In genomic region chr7:44257213-44257612, GRCh38 we compare ENCODE assay signal across 8 cellular contexts. TPM values are rescaled to one million over a fixed set of nuclear protein-coding genes. Genes with fewer than 3 reads are reported as not detected.
DNase-seq lines count a peak whose midpoint lies in the region; ATAC-seq, FAIRE-seq and TF ChIP-seq lines count a peak whose summit lies in the region.

No MANE protein-coding gene starts in this region.

- H4K20me1 ChIP-seq in GM12878 (ENCODE audit: control insufficient read depth, insufficient read depth) = no peaks in the 10 kb centered on the region

- POLR2A ChIA-PET in GM12878 (lab: Charles Lee) = interaction anchor here (1.1 to 1.8 kb wide), 4 partner anchors 16 to 205 kb away, joined by 3 to 9 read pairs (median 5); no protein-coding TSS in a partner anchor

- no peaks in the 10 kb centered on the region for H3K27me3 ChIP-seq in left ventricle myocardium inferior (ENCODE audit: low read depth)
- no peaks in the 10 kb centered on the region for H3K27me3 ChIP-seq in GM12878 (replicated peaks in 1 of 2; ENCODE audit: control insufficient read depth in 2 of 2, insufficient read depth in 2 of 2, low read length in 1 of 2)
- no peaks in the 10 kb centered on the region for H3K27me3 ChIP-seq in muscle layer of duodenum (ENCODE audit: low read depth, low read length)
- no peaks in the 10 kb centered on the region for H3K27me3 ChIP-seq in upper lobe of left lung

- no peak for TF ChIP-seq CTCF in left ventricle myocardium inferior (IDR thresholded peaks at IDR 0.05; ENCODE audit: borderline replicate concordance)
- TF ChIP-seq CTCF in GM12878 (IDR thresholded peaks at IDR 0.05 in 2 of 3, conservative IDR thresholded peaks at IDR 0.05 in 1 of 3; ENCODE audit: control insufficient read depth in 2 of 3, extremely low read depth in 1 of 3, insufficient read depth in 1 of 3, low read depth in 3 of 3, low read length in 3 of 3) = no peak
- TF ChIP-seq CTCF in upper lobe of left lung (IDR thresholded peaks at IDR 0.05) = no peak

- TF ChIP-seq EP300 in GM12878 (IDR thresholded peaks at IDR 0.05; ENCODE audit: borderline replicate concordance in 1 of 2, control insufficient read depth in 1 of 2, low read depth in 2 of 2, low read length in 2 of 2) (no peak), upper lobe of left lung (IDR thresholded peaks at IDR 0.05) (no peak)

- no peak for TF ChIP-seq RAD21 in GM12878 (IDR thresholded peaks at IDR 0.05; ENCODE audit: insufficient read depth, low read depth, low read length)

- in situ Hi-C loops in GM12878 (cut with MboI) = no loop called here

- H3K4me1 ChIP-seq in left ventricle myocardium inferior (peaks cover 70% of the 10 kb centered on the region), GM12878 (ENCODE audit: control insufficient read depth, insufficient read depth, low read length) (peaks cover 28% of the 10 kb centered on the region), muscle layer of duodenum (ENCODE audit: control insufficient read depth in 1 of 2, insufficient read depth in 2 of 2, low read length in 2 of 2) (peaks cover 12 to 28% of the 10 kb centered on the region in 2 donors), upper lobe of left lung (peaks cover 21 to 32% (median 26%) of the 10 kb centered on the region in 4 donors)

- BruUV-seq in GM12878 (replicated peaks; lab: Mats Ljungman, UMichigan) = no TSS peak

- RAD21 ChIA-PET in GM12878 (lab: Charles Lee; ENCODE audit: unreplicated experiment) = interaction anchor here (0.8 to 1.9 kb wide), 6 partner anchors 9 to 237 kb away, joined by 3 to 13 read pairs (median 4); no protein-coding TSS in a partner anchor

- H3K79me2 ChIP-seq in GM12878 (ENCODE audit: control insufficient read depth, insufficient read depth, low read length) = no peaks in the 10 kb centered on the region

- H3K9ac ChIP-seq in GM12878 (ENCODE audit: control insufficient read depth, insufficient read depth, low read length) = peak overlapping the region; percentile 69

- H3K36me3 ChIP-seq in left ventricle myocardium inferior = no peaks in the 10 kb centered on the region
- H3K36me3 ChIP-seq in GM12878 (ENCODE audit: control insufficient read depth in 2 of 2, insufficient read depth in 2 of 2, low read length in 1 of 2) = no peaks in the 10 kb centered on the region
- H3K36me3 ChIP-seq in muscle layer of duodenum (ENCODE audit: control insufficient read depth in 1 of 2, insufficient read depth in 2 of 2, low read length in 2 of 2) = no peaks in the 10 kb centered on the region
- no peaks in the 10 kb centered on the region for H3K36me3 ChIP-seq in upper lobe of left lung

- ATAC-seq in left ventricle myocardium superior (no peak), GM12878 (no peak), upper lobe of left lung (ENCODE audit: low FRiP score in 2 of 2) (no peak)

- H3K27ac ChIP-seq in left ventricle myocardium inferior (replicated peaks) (peak overlapping the region; percentile 92), GM12878 (ENCODE audit: control insufficient read depth, insufficient read depth) (peak overlapping the region; percentile 94), muscle layer of duodenum (ENCODE audit: low read length) (peak overlapping the region; percentile 7), upper lobe of left lung (peak overlapping the region in 3 of 4 donors; percentile 61 to 72 (median 61))

- intact Hi-C loops in left ventricle myocardium inferior (cut with micrococcal nuclease) = no loop called here
- intact Hi-C loops in left ventricle myocardium superior (cut with micrococcal nuclease) = no loop called here
- intact Hi-C loops in GM12878 (cut with micrococcal nuclease; ENCODE audit: unreplicated experiment) = no loop called here

- peak overlapping the region; percentile 87 for H2AFZ ChIP-seq in GM12878 (ENCODE audit: control insufficient read depth, low read depth, low read length)

- 79% methylated on average over 6 of the region's 6 CpGs for WGBS in GM12878 (ENCODE audit: insufficient coverage, insufficient replicate concordance, low lambda C conversion rate, missing lambda C conversion rate)
- WGBS in upper lobe of left lung, 2 donors = 88 to 90% methylated on average over 5 to 6 of the region's 6 CpGs

- no peaks in the 10 kb centered on the region for H3K9me3 ChIP-seq in left ventricle myocardium inferior (replicated peaks)
- H3K9me3 ChIP-seq in GM12878 (replicated peaks; ENCODE audit: control insufficient read depth, insufficient read depth, low read length) = no peaks in the 10 kb centered on the region
- H3K9me3 ChIP-seq in muscle layer of duodenum (ENCODE audit: control insufficient read depth in 1 of 2, low read length in 2 of 2) = no peaks in the 10 kb centered on the region
- H3K9me3 ChIP-seq in upper lobe of left lung = no peaks in the 10 kb centered on the region

- peak overlapping the region; percentile 52 for H3K4me2 ChIP-seq in GM12878 (ENCODE audit: control insufficient read depth, insufficient read depth)

- TF ChIP-seq POLR2A in GM12878 (IDR thresholded peaks at IDR 0.05; ENCODE audit: low read depth, low read length) (no peak), upper lobe of left lung (IDR thresholded peaks at IDR 0.05) (no peak)

- SMC1A ChIA-PET in GM12878 (lab: Charles Lee; ENCODE audit: uncharacterized antibody, unreplicated experiment) = interaction anchor here (1.1 to 1.9 kb wide), 4 partner anchors 16 to 205 kb away, joined by 4 to 12 read pairs (median 6); no protein-coding TSS in a partner anchor

- DNase-seq in left ventricle myocardium inferior (no peak), left ventricle myocardium superior (no peak), GM12878 (ENCODE audit: low read depth, low spot score) (no peak), upper lobe of left lung (peak in 1 of 2 donors; percentile 46), T1000 (lab: John Stamatoyannopoulos, UW) (no peak), OCI-M2 (lab: John Stamatoyannopoulos, UW; ENCODE audit: unreplicated experiment) (no peak), hepatic stellate cell (ENCODE audit: low spot score) (no peak)

- no peak for FAIRE-seq in GM12878 (lab: Jason Lieb, UNC)

- H3K4me3 ChIP-seq in left ventricle myocardium inferior (no peak overlapping the region), GM12878 (no peak overlapping the region), muscle layer of duodenum (ENCODE audit: low read depth in 1 of 2, low read length in 2 of 2) (no peak overlapping the region), upper lobe of left lung (no peak overlapping the region)

- CTCF ChIA-PET in GM12878 (lab: Yijun Ruan, JAX) = interaction anchor here (0.9 to 1.9 kb wide), 6 partner anchors 14 to 218 kb away, joined by 3 to 10 read pairs (median 5); no protein-coding TSS in a partner anchor

TF ChIP-seq in GM12878, 131 proteins besides CTCF, POLR2A, EP300 and RAD21:
- TF ChIP-seq NBN (IDR thresholded peaks at IDR 0.05) = no peak
- TF ChIP-seq E2F4 (IDR thresholded peaks at IDR 0.05; ENCODE audit: low read depth, low read length) = 0 out of 2 replicates have a peak, but pooled peaks have one; percentile 5
TF ChIP-seq in GM12878: peak in this region for 1.

RNA-seq across cellular contexts. Expression of gene YKT6, which starts 56.4 kb away (rescaled TPM):
- total RNA-seq in left ventricle myocardium inferior = 53.3 TPM
- 58.4 TPM for total RNA-seq in left ventricle myocardium superior
- total RNA-seq in GM12878 (2013; cell fraction: nucleolus; rRNA removed) = 18.6 and 19.8 TPM in 2 replicates
- total RNA-seq in GM12878 (2014; rRNA removed) = 72.0 and 78.8 TPM in 2 replicates
- total RNA-seq in GM12878 (2014; rRNA removed; fragmentation: Illumina TruSeq; extraction: Trizol) = 48.0 and 48.2 TPM in 2 replicates
- 70.1 and 74.6 TPM in 2 replicates for total RNA-seq in GM12878 (2021)
- polyA plus RNA-seq in GM12878 (2011; ENCODE audit: low read depth) = 33.2 TPM
- 51.2 and 71.2 TPM in 2 replicates for polyA plus RNA-seq in GM12878 (2011; rRNA removed)
- polyA plus RNA-seq in GM12878 (2011; cell fraction: cytosol; rRNA removed) = 76.8 and 103 TPM in 2 replicates
- 83.1 and 91.6 TPM in 2 replicates for polyA plus RNA-seq in GM12878 (2011; cell fraction: nucleus; rRNA removed)
- polyA plus RNA-seq in GM12878 (2012) = 37.6 and 54.2 TPM in 2 replicates
- polyA plus RNA-seq in GM12878 (2014; fragmentation: Illumina TruSeq; extraction: Trizol) = 65.7 and 69.7 TPM in 2 replicates
- polyA plus RNA-seq in GM12878 (2014; fragmentation: Nextera tagmentation; extraction: Ambion mirVana) = 1 to 10 TPM; 1.7 to 3.9 TPM
- polyA plus RNA-seq in GM12878 (2014; rRNA removed) = 95.2 and 103 TPM in 2 replicates
- polyA plus RNA-seq in GM12878 (2016; fragmentation: Nextera tagmentation; extraction: Ambion mirVana) = 10 to 100 TPM; 68.0 to 75.1 TPM
- polyA minus RNA-seq in GM12878 (2011; rRNA and poly(A)+ RNA removed) = 45.9 and 57.8 TPM in 2 replicates
- 13.1 and 24.2 TPM in 2 replicates for polyA minus RNA-seq in GM12878 (2011; cell fraction: cytosol; rRNA and poly(A)+ RNA removed)
- polyA minus RNA-seq in GM12878 (2011; cell fraction: nucleus; rRNA and poly(A)+ RNA removed) = 25.1 and 40.4 TPM in 2 replicates
- total RNA-seq in upper lobe of left lung = 10 to 100 TPM; 29.3 to 70.2 (median 53.1) TPM

Comparison
In these comparisons a context has a peak if more than half of its experiments do, and no peak if none do; other contexts are left out.
1. H3K27ac ChIP-seq: peak in every context shown above with its lines; median percentile 94 in GM12878; 92 in left ventricle myocardium inferior; 61 in upper lobe of left lung; 7 in muscle layer of duodenum.